ENCODE assay signal across 1 cellular context in genomic region chr17:44199553-44200477, GRCh38.
TF ChIP-seq lines count a peak whose summit lies in the region.

TSS of gene ATXN7L3 (minus strand) at chr17:44199884. CDS start at chr17:44198070, 1,814 bp downstream.

TF ChIP-seq in K562, 482 proteins besides CTCF, POLR2A, EP300 and RAD21 (continued from another document and continues in another):
- no peak for TF ChIP-seq ZFP91 (CRISPR knock-in tag; IDR thresholded peaks at IDR 0.05)
- no peak for TF ChIP-seq MTF1 (CRISPR knock-in tag; IDR thresholded peaks at IDR 0.05; ENCODE audit: borderline replicate concordance)
- peak; percentile 88 for TF ChIP-seq NFYB (IDR thresholded peaks at IDR 0.05; ENCODE audit: extremely low read depth, insufficient read length)
- no peak for TF ChIP-seq SRSF9 (IDR thresholded peaks at IDR 0.05; ENCODE audit: borderline replicate concordance, low read depth, low read length)
- TF ChIP-seq ZNF232 (CRISPR knock-in tag; IDR thresholded peaks at IDR 0.05), result no peak
- TF ChIP-seq KDM2B (CRISPR knock-in tag; IDR thresholded peaks at IDR 0.05), result no peak
- 0 out of 2 replicates have a peak, but pooled peaks have one; percentile 37 for TF ChIP-seq SPI1 (IDR thresholded peaks at IDR 0.05; ENCODE audit: borderline replicate concordance, low read depth, low read length)
- no peak for TF ChIP-seq RFX5 (IDR thresholded peaks at IDR 0.05; ENCODE audit: low read depth, low read length)
- TF ChIP-seq POLR3A (IDR thresholded peaks at IDR 0.05; ENCODE audit: borderline replicate concordance, extremely low read depth, insufficient read depth, insufficient read length), result no peak
- no peak for TF ChIP-seq MYNN (IDR thresholded peaks at IDR 0.05)
- TF ChIP-seq MYNN (CRISPR knock-in tag; IDR thresholded peaks at IDR 0.05), result no peak
- TF ChIP-seq HOXB6 (CRISPR knock-in tag; IDR thresholded peaks at IDR 0.05; ENCODE audit: borderline replicate concordance), result no peak
- no peak for TF ChIP-seq LCOR (CRISPR knock-in tag; IDR thresholded peaks at IDR 0.05)
- no peak for TF ChIP-seq CLOCK (CRISPR knock-in tag; IDR thresholded peaks at IDR 0.05; ENCODE audit: borderline replicate concordance)
- peak; percentile 75 for TF ChIP-seq ZBTB12 (CRISPR knock-in tag; IDR thresholded peaks at IDR 0.05)
- TF ChIP-seq GATAD2B (IDR thresholded peaks at IDR 0.05; ENCODE audit: borderline replicate concordance), result no peak
- no peak for TF ChIP-seq ZNF316 (IDR thresholded peaks at IDR 0.05)
- no peak for TF ChIP-seq ZNF239 (CRISPR knock-in tag; IDR thresholded peaks at IDR 0.05)
- no peak for TF ChIP-seq CHD7 (IDR thresholded peaks at IDR 0.05; ENCODE audit: low read depth, low read length)
- TF ChIP-seq STAG1 (CRISPR knock-in tag; IDR thresholded peaks at IDR 0.05; ENCODE audit: borderline replicate concordance), result no peak
- TF ChIP-seq PHF20 (IDR thresholded peaks at IDR 0.05; ENCODE audit: partially characterized antibody), result no peak
- no peak for TF ChIP-seq ATF2 (CRISPR knock-in tag; IDR thresholded peaks at IDR 0.05)
- peak; percentile 96 for TF ChIP-seq CREM (IDR thresholded peaks at IDR 0.05; ENCODE audit: low read depth)
- TF ChIP-seq ERF (CRISPR knock-in tag; IDR thresholded peaks at IDR 0.05), result no peak
- no peak; the same call in 1 of the 2 replicates for TF ChIP-seq MXI1 (IDR thresholded peaks at IDR 0.05; ENCODE audit: low read depth, low read length)
- TF ChIP-seq SMAD1 (IDR thresholded peaks at IDR 0.05; ENCODE audit: low read depth, low read length, partially characterized antibody), result no peak
- TF ChIP-seq ZC3H4 (CRISPR knock-in tag; IDR thresholded peaks at IDR 0.05; ENCODE audit: borderline replicate concordance), result no peak
- TF ChIP-seq DEAF1 (CRISPR knock-in tag; IDR thresholded peaks at IDR 0.05), result no peak
- no peak for TF ChIP-seq ID3 (CRISPR knock-in tag; IDR thresholded peaks at IDR 0.05)
- no peak for TF ChIP-seq ID3 (tag; IDR thresholded peaks at IDR 0.05)
- no peak for TF ChIP-seq ZFP1 (CRISPR knock-in tag; IDR thresholded peaks at IDR 0.05)
- TF ChIP-seq ZNF324 (CRISPR knock-in tag; IDR thresholded peaks at IDR 0.05), result no peak
- no peak for TF ChIP-seq SMARCA4 (IDR thresholded peaks at IDR 0.05)
- TF ChIP-seq RFX7 (CRISPR knock-in tag; IDR thresholded peaks at IDR 0.05), result no peak
- TF ChIP-seq ZNF384 (IDR thresholded peaks at IDR 0.05; ENCODE audit: low read depth, low read length), result no peak
- no peak for TF ChIP-seq ZNF143 (CRISPR knock-in tag; IDR thresholded peaks at IDR 0.05)
- TF ChIP-seq ZNF140 (CRISPR knock-in tag; IDR thresholded peaks at IDR 0.05), result no peak
- TF ChIP-seq CC2D1A (IDR thresholded peaks at IDR 0.05), result no peak
- TF ChIP-seq TRIM25 (IDR thresholded peaks at IDR 0.05; ENCODE audit: borderline replicate concordance), result no peak
- no peak for TF ChIP-seq CGGBP1 (CRISPR knock-in tag; IDR thresholded peaks at IDR 0.05)
